ENCODE assay signal across 1 cellular context in genomic region chr16:2981177-2981898, GRCh38.
TF ChIP-seq lines count a peak whose summit lies in the region.

No MANE protein-coding gene starts in this region.

TF ChIP-seq in K562, 482 proteins besides CTCF, POLR2A, EP300 and RAD21 (continued from another document and continues in another):
- peak; percentile 59; the same call in 1 of the 2 replicates for TF ChIP-seq ZBTB5 (IDR thresholded peaks at IDR 0.05)
- TF ChIP-seq IRF2 (CRISPR knock-in tag; IDR thresholded peaks at IDR 0.05) = no peak
- TF ChIP-seq KHSRP (IDR thresholded peaks at IDR 0.05) = no peak
- TF ChIP-seq NR3C1 (CRISPR knock-in tag; IDR thresholded peaks at IDR 0.05) = no peak
- TF ChIP-seq PHTF2 (CRISPR knock-in tag; IDR thresholded peaks at IDR 0.05) = no peak
- no peak for TF ChIP-seq XRCC3 (IDR thresholded peaks at IDR 0.05)
- no peak for TF ChIP-seq ZBTB9 (CRISPR knock-in tag; IDR thresholded peaks at IDR 0.05)
- TF ChIP-seq MAZ (CRISPR knock-in tag; conservative IDR thresholded peaks at IDR 0.05 in 1 of 2, IDR thresholded peaks at IDR 0.05 in 1 of 2) = peak in 1 of 2 experiments; percentile 50; a peak in 1 of 4 replicates
- no peak for TF ChIP-seq ZNF561 (CRISPR knock-in tag; conservative IDR thresholded peaks at IDR 0.05)
- TF ChIP-seq MECOM (CRISPR knock-in tag; IDR thresholded peaks at IDR 0.05) = no peak
- peak; percentile 91 for TF ChIP-seq ETV5 (CRISPR knock-in tag; IDR thresholded peaks at IDR 0.05; ENCODE audit: low read depth)
- TF ChIP-seq TCF15 (CRISPR knock-in tag; IDR thresholded peaks at IDR 0.05) = no peak
- no peak for TF ChIP-seq RBM15 (IDR thresholded peaks at IDR 0.05; ENCODE audit: insufficient read depth, low read length)
- no peak for TF ChIP-seq ZBTB17 (CRISPR knock-in tag; IDR thresholded peaks at IDR 0.05)
- TF ChIP-seq ZKSCAN3 (CRISPR knock-in tag; IDR thresholded peaks at IDR 0.05) = no peak
- no peak for TF ChIP-seq DNMT1 (IDR thresholded peaks at IDR 0.05)
- no peak for TF ChIP-seq MCM5 (IDR thresholded peaks at IDR 0.05; ENCODE audit: low read depth)
- TF ChIP-seq ZNF830 (CRISPR knock-in tag; IDR thresholded peaks at IDR 0.05) = no peak
- TF ChIP-seq NONO (IDR thresholded peaks at IDR 0.05; ENCODE audit: low read depth in 2 of 2, low read length in 1 of 2) = no peak
- peak; percentile 44 for TF ChIP-seq ZNF121 (CRISPR knock-in tag; conservative IDR thresholded peaks at IDR 0.05)
- no peak for TF ChIP-seq RBM34 (IDR thresholded peaks at IDR 0.05; ENCODE audit: borderline replicate concordance, insufficient read depth, low read length)
- peak; percentile 28; the same call in 1 of the 2 replicates for TF ChIP-seq EHMT2 (IDR thresholded peaks at IDR 0.05)
- TF ChIP-seq TFAM (CRISPR knock-in tag; conservative IDR thresholded peaks at IDR 0.05) = no peak
- 0 out of 2 replicates have a peak, but pooled peaks have one; percentile 40 for TF ChIP-seq ZNF24 (IDR thresholded peaks at IDR 0.05)
- TF ChIP-seq BCL6 (CRISPR knock-in tag; IDR thresholded peaks at IDR 0.05) = no peak
- TF ChIP-seq ZNF184 (CRISPR knock-in tag; IDR thresholded peaks at IDR 0.05) = no peak
- TF ChIP-seq TAF1 (IDR thresholded peaks at IDR 0.05; ENCODE audit: control insufficient read depth, extremely low read depth, insufficient read depth, low read length, severe bottlenecking) = peak; percentile 67
- TF ChIP-seq CREB3 (tag; conservative IDR thresholded peaks at IDR 0.05; ENCODE audit: low read depth) = no peak
- peak; percentile 62; the same call in 1 of the 2 replicates for TF ChIP-seq ZNF584 (CRISPR knock-in tag; IDR thresholded peaks at IDR 0.05; ENCODE audit: low read depth)
- TF ChIP-seq FUS (optimal IDR thresholded peaks at IDR 0.05; ENCODE audit: low read depth, low read length) = no peak
- no peak for TF ChIP-seq CBFB (CRISPR knock-in tag; IDR thresholded peaks at IDR 0.05)
- TF ChIP-seq SUPT5H (IDR thresholded peaks at IDR 0.05) = peak; percentile 69
- TF ChIP-seq ZNF239 (CRISPR knock-in tag; IDR thresholded peaks at IDR 0.05) = no peak
- no peak; a peak in 1 of 4 replicates for TF ChIP-seq NRF1 (conservative IDR thresholded peaks at IDR 0.05 in 1 of 2, IDR thresholded peaks at IDR 0.05 in 1 of 2)
- TF ChIP-seq FIP1L1 (IDR thresholded peaks at IDR 0.05; ENCODE audit: low read depth, low read length, poor library complexity, severe bottlenecking) = no peak
- no peak for TF ChIP-seq PHB2 (IDR thresholded peaks at IDR 0.05; ENCODE audit: low read depth)
- no peak for TF ChIP-seq CUX1 (CRISPR knock-in tag; IDR thresholded peaks at IDR 0.05)
- TF ChIP-seq RERE (CRISPR knock-in tag; IDR thresholded peaks at IDR 0.05; ENCODE audit: borderline replicate concordance) = no peak
- no peak for TF ChIP-seq PHB (CRISPR knock-in tag; IDR thresholded peaks at IDR 0.05)
- TF ChIP-seq ZKSCAN1 (IDR thresholded peaks at IDR 0.05; ENCODE audit: low read depth, low read length) = no peak
- TF ChIP-seq ZNF134 (CRISPR knock-in tag; conservative IDR thresholded peaks at IDR 0.05) = no peak
- TF ChIP-seq GATA2 (CRISPR knock-in tag; IDR thresholded peaks at IDR 0.05) = peak; percentile 19; the same call in 1 of the 2 replicates
- TF ChIP-seq ZNF280A (IDR thresholded peaks at IDR 0.05; ENCODE audit: low read depth, partially characterized antibody) = no peak
- TF ChIP-seq GTF2F1 (IDR thresholded peaks at IDR 0.05; ENCODE audit: low read depth, low read length) = no peak
- TF ChIP-seq SAP30 (IDR thresholded peaks at IDR 0.05; ENCODE audit: borderline replicate concordance, insufficient read depth, low read depth, low read length, poor library complexity, severe bottlenecking) = no peak
- no peak for TF ChIP-seq MITF (IDR thresholded peaks at IDR 0.05)
- TF ChIP-seq IFI16 (CRISPR knock-in tag; IDR thresholded peaks at IDR 0.05) = no peak
- no peak for TF ChIP-seq MTF1 (CRISPR knock-in tag; IDR thresholded peaks at IDR 0.05; ENCODE audit: borderline replicate concordance)
- peak; percentile 74 to 75 for TF ChIP-seq TRIM24 (IDR thresholded peaks at IDR 0.05)
- TF ChIP-seq ZNF445 (CRISPR knock-in tag; IDR thresholded peaks at IDR 0.05; ENCODE audit: low read depth) = no peak
- no peak for TF ChIP-seq NFIC (IDR thresholded peaks at IDR 0.05)
- TF ChIP-seq DIDO1 (tag; IDR thresholded peaks at IDR 0.05; ENCODE audit: low read depth) = no peak
- no peak for TF ChIP-seq HMG20A (CRISPR knock-in tag; conservative IDR thresholded peaks at IDR 0.05)
- no peak for TF ChIP-seq DDX20 (tag; IDR thresholded peaks at IDR 0.05; ENCODE audit: low read depth)
